1 cellular context compared by ENCODE assay signal in the genomic region with DNA sequence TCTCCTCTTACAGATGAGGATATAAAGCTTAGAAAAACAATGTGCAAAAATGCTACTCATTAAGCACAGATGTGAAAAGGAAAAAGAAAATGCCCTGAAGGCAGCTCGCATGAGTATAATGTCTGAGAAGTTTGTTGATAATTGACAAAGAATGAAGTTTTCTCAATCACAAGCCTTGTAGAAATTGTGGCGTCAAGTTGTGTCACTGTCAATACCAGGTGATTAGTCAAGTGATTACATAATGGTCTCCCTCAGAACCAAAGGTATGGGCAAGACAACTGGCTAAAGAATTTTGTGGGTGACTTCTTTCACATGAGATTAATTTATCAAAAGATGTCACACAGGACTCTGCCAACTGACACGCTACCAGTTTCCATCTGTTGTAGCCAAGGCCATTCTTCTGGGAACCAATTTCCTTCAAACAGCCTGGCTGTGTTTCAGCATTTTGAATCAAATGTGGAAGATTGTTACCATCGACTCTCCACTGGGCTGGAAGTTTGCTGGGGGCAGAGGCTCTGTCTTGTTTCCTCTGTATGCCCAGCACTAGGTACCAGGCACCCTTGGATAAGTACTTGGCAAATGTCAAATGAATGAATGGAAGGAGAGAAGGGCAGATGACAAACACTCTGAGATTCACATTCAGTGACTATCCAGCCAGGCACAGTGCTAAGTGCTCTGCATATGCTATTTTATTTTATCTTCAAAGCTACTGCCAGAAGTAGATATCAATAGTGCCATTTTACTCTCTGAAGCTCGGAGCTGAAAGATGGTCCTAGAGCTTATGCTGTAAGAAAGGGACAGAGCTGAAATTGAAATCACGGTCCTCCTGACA.
TF ChIP-seq lines count a peak whose summit lies in the region.

No MANE protein-coding gene starts in this region.

TF ChIP-seq in HepG2, 621 proteins besides CTCF, POLR2A, EP300 and RAD21 (continued from another document and continues in another):
- TF ChIP-seq, protein P1, sequence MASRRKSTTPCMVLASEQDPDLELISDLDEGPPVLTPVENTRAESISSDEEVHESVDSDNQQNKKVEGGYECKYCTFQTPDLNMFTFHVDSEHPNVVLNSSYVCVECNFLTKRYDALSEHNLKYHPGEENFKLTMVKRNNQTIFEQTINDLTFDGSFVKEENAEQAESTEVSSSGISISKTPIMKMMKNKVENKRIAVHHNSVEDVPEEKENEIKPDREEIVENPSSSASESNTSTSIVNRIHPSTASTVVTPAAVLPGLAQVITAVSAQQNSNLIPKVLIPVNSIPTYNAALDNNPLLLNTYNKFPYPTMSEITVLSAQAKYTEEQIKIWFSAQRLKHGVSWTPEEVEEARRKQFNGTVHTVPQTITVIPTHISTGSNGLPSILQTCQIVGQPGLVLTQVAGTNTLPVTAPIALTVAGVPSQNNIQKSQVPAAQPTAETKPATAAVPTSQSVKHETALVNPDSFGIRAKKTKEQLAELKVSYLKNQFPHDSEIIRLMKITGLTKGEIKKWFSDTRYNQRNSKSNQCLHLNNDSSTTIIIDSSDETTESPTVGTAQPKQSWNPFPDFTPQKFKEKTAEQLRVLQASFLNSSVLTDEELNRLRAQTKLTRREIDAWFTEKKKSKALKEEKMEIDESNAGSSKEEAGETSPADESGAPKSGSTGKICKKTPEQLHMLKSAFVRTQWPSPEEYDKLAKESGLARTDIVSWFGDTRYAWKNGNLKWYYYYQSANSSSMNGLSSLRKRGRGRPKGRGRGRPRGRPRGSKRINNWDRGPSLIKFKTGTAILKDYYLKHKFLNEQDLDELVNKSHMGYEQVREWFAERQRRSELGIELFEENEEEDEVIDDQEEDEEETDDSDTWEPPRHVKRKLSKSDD (CRISPR knock-in tag; IDR thresholded peaks at IDR 0.05; ENCODE audit: low read depth), result no peak
- no peak for TF ChIP-seq ZNF75D (CRISPR knock-in tag; IDR thresholded peaks at IDR 0.05; ENCODE audit: borderline replicate concordance)
- no peak for TF ChIP-seq HNF4A (CRISPR knock-in tag; IDR thresholded peaks at IDR 0.05)
- TF ChIP-seq ELF3 (CRISPR knock-in tag; IDR thresholded peaks at IDR 0.05), result no peak
- no peak for TF ChIP-seq MBD4 (IDR thresholded peaks at IDR 0.05; ENCODE audit: borderline replicate concordance, low read length)
- no peak for TF ChIP-seq KLF16 (CRISPR knock-in tag; IDR thresholded peaks at IDR 0.05)
- TF ChIP-seq ZNF720 (CRISPR knock-in tag; IDR thresholded peaks at IDR 0.05), result no peak
- TF ChIP-seq NFKB2 (CRISPR knock-in tag; IDR thresholded peaks at IDR 0.05; ENCODE audit: borderline replicate concordance), result no peak
- TF ChIP-seq PCBP2 (optimal IDR thresholded peaks at IDR 0.05; ENCODE audit: low read depth, low read length, poor library complexity, severe bottlenecking), result no peak
- no peak for TF ChIP-seq ATF7 (IDR thresholded peaks at IDR 0.05)
- TF ChIP-seq ATF7 (CRISPR knock-in tag; IDR thresholded peaks at IDR 0.05), result no peak
- no peak for TF ChIP-seq SRSF9 (IDR thresholded peaks at IDR 0.05; ENCODE audit: borderline replicate concordance, insufficient read depth, low read depth, low read length, poor library complexity, severe bottlenecking)
- no peak for TF ChIP-seq GATAD2A (CRISPR knock-in tag; IDR thresholded peaks at IDR 0.05)
- TF ChIP-seq NKX3-1 (CRISPR knock-in tag; IDR thresholded peaks at IDR 0.05), result no peak
- TF ChIP-seq ZNF713 (CRISPR knock-in tag; IDR thresholded peaks at IDR 0.05), result no peak
- TF ChIP-seq, protein P2, sequence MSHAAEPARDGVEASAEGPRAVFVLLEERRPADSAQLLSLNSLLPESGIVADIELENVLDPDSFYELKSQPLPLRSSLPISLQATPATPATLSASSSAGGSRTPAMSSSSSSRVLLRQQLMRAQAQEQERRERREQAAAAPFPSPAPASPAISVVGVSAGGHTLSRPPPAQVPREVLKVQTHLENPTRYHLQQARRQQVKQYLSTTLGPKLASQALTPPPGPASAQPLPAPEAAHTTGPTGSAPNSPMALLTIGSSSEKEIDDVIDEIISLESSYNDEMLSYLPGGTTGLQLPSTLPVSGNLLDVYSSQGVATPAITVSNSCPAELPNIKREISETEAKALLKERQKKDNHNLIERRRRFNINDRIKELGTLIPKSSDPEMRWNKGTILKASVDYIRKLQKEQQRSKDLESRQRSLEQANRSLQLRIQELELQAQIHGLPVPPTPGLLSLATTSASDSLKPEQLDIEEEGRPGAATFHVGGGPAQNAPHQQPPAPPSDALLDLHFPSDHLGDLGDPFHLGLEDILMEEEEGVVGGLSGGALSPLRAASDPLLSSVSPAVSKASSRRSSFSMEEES (CRISPR knock-in tag; IDR thresholded peaks at IDR 0.05), result no peak
- TF ChIP-seq, protein P3, sequence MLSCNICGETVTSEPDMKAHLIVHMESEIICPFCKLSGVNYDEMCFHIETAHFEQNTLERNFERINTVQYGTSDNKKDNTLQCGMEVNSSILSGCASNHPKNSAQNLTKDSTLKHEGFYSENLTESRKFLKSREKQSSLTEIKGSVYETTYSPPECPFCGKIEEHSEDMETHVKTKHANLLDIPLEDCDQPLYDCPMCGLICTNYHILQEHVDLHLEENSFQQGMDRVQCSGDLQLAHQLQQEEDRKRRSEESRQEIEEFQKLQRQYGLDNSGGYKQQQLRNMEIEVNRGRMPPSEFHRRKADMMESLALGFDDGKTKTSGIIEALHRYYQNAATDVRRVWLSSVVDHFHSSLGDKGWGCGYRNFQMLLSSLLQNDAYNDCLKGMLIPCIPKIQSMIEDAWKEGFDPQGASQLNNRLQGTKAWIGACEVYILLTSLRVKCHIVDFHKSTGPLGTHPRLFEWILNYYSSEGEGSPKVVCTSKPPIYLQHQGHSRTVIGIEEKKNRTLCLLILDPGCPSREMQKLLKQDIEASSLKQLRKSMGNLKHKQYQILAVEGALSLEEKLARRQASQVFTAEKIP (CRISPR knock-in tag; IDR thresholded peaks at IDR 0.05; ENCODE audit: borderline replicate concordance), result no peak
- peak; percentile 51; the same call in 1 of the 2 replicates for TF ChIP-seq TGIF2 (CRISPR knock-in tag; IDR thresholded peaks at IDR 0.05)
- TF ChIP-seq GATAD1 (CRISPR knock-in tag; IDR thresholded peaks at IDR 0.05), result no peak
- no peak for TF ChIP-seq KAT8 (CRISPR knock-in tag; IDR thresholded peaks at IDR 0.05)
- no peak for TF ChIP-seq REL (CRISPR knock-in tag; conservative IDR thresholded peaks at IDR 0.05)
- no peak for TF ChIP-seq FOXO1 (CRISPR knock-in tag; IDR thresholded peaks at IDR 0.05)
- 0 out of 2 replicates have a peak, but pooled peaks have one; percentile 19 for TF ChIP-seq ZNF605 (CRISPR knock-in tag; IDR thresholded peaks at IDR 0.05)
- no peak for TF ChIP-seq RARG (CRISPR knock-in tag; IDR thresholded peaks at IDR 0.05; ENCODE audit: low read depth)
- TF ChIP-seq, protein P4, sequence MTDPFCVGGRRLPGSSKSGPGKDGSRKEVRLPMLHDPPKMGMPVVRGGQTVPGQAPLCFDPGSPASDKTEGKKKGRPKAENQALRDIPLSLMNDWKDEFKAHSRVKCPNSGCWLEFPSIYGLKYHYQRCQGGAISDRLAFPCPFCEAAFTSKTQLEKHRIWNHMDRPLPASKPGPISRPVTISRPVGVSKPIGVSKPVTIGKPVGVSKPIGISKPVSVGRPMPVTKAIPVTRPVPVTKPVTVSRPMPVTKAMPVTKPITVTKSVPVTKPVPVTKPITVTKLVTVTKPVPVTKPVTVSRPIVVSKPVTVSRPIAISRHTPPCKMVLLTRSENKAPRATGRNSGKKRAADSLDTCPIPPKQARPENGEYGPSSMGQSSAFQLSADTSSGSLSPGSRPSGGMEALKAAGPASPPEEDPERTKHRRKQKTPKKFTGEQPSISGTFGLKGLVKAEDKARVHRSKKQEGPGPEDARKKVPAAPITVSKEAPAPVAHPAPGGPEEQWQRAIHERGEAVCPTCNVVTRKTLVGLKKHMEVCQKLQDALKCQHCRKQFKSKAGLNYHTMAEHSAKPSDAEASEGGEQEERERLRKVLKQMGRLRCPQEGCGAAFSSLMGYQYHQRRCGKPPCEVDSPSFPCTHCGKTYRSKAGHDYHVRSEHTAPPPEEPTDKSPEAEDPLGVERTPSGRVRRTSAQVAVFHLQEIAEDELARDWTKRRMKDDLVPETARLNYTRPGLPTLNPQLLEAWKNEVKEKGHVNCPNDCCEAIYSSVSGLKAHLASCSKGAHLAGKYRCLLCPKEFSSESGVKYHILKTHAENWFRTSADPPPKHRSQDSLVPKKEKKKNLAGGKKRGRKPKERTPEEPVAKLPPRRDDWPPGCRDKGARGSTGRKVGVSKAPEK (CRISPR knock-in tag; IDR thresholded peaks at IDR 0.05; ENCODE audit: borderline replicate concordance), result no peak
- 0 out of 2 replicates have a peak, but pooled peaks have one; percentile 10 for TF ChIP-seq ZNF292 (CRISPR knock-in tag; IDR thresholded peaks at IDR 0.05; ENCODE audit: borderline replicate concordance, low read depth)
- TF ChIP-seq NFRKB (IDR thresholded peaks at IDR 0.05), result no peak
- no peak for TF ChIP-seq CHD2 (IDR thresholded peaks at IDR 0.05; ENCODE audit: low read depth, low read length)
- 0 out of 2 replicates have a peak, but pooled peaks have one; percentile 17 for TF ChIP-seq ZNF644 (CRISPR knock-in tag; IDR thresholded peaks at IDR 0.05; ENCODE audit: low read depth)
- TF ChIP-seq, protein P5, sequence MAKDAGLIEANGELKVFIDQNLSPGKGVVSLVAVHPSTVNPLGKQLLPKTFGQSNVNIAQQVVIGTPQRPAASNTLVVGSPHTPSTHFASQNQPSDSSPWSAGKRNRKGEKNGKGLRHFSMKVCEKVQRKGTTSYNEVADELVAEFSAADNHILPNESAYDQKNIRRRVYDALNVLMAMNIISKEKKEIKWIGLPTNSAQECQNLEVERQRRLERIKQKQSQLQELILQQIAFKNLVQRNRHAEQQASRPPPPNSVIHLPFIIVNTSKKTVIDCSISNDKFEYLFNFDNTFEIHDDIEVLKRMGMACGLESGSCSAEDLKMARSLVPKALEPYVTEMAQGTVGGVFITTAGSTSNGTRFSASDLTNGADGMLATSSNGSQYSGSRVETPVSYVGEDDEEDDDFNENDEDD (CRISPR knock-in tag; IDR thresholded peaks at IDR 0.05; ENCODE audit: borderline replicate concordance), result no peak
- no peak for TF ChIP-seq ZNF879 (CRISPR knock-in tag; IDR thresholded peaks at IDR 0.05)
- no peak for TF ChIP-seq ZNF772 (CRISPR knock-in tag; IDR thresholded peaks at IDR 0.05)
- no peak for TF ChIP-seq KLF12 (CRISPR knock-in tag; IDR thresholded peaks at IDR 0.05; ENCODE audit: borderline replicate concordance)
- TF ChIP-seq ATF1 (CRISPR knock-in tag; IDR thresholded peaks at IDR 0.05), result no peak
- no peak for TF ChIP-seq ZNF761 (CRISPR knock-in tag; conservative IDR thresholded peaks at IDR 0.05)
- TF ChIP-seq MXD4 (CRISPR knock-in tag; IDR thresholded peaks at IDR 0.05), result 0 out of 2 replicates have a peak, but pooled peaks have one; percentile 2
- TF ChIP-seq ZNF224 (CRISPR knock-in tag; IDR thresholded peaks at IDR 0.05), result no peak
- TF ChIP-seq ZNF652 (CRISPR knock-in tag; IDR thresholded peaks at IDR 0.05; ENCODE audit: borderline replicate concordance, low read depth), result no peak
- TF ChIP-seq, protein P6, sequence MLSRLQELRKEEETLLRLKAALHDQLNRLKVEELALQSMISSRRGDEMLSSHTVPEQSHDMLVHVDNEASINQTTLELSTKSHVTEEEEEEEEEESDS (CRISPR knock-in tag; IDR thresholded peaks at IDR 0.05; ENCODE audit: borderline replicate concordance), result no peak
- TF ChIP-seq, protein P7, sequence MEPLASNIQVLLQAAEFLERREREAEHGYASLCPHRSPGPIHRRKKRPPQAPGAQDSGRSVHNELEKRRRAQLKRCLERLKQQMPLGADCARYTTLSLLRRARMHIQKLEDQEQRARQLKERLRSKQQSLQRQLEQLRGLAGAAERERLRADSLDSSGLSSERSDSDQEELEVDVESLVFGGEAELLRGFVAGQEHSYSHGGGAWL (CRISPR knock-in tag; IDR thresholded peaks at IDR 0.05), result no peak
- TF ChIP-seq ZNF329 (CRISPR knock-in tag; IDR thresholded peaks at IDR 0.05; ENCODE audit: low read depth), result no peak
- TF ChIP-seq, protein P8, sequence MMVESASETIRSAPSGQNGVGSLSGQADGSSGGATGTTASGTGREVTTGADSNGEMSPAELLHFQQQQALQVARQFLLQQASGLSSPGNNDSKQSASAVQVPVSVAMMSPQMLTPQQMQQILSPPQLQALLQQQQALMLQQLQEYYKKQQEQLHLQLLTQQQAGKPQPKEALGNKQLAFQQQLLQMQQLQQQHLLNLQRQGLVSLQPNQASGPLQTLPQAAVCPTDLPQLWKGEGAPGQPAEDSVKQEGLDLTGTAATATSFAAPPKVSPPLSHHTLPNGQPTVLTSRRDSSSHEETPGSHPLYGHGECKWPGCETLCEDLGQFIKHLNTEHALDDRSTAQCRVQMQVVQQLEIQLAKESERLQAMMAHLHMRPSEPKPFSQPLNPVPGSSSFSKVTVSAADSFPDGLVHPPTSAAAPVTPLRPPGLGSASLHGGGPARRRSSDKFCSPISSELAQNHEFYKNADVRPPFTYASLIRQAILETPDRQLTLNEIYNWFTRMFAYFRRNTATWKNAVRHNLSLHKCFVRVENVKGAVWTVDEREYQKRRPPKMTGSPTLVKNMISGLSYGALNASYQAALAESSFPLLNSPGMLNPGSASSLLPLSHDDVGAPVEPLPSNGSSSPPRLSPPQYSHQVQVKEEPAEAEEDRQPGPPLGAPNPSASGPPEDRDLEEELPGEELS (CRISPR knock-in tag; IDR thresholded peaks at IDR 0.05), result no peak
- no peak for TF ChIP-seq ZFP82 (CRISPR knock-in tag; IDR thresholded peaks at IDR 0.05; ENCODE audit: borderline replicate concordance)
- no peak for TF ChIP-seq ZNF431 (CRISPR knock-in tag; IDR thresholded peaks at IDR 0.05; ENCODE audit: borderline replicate concordance, low read depth)
- TF ChIP-seq, protein P9, sequence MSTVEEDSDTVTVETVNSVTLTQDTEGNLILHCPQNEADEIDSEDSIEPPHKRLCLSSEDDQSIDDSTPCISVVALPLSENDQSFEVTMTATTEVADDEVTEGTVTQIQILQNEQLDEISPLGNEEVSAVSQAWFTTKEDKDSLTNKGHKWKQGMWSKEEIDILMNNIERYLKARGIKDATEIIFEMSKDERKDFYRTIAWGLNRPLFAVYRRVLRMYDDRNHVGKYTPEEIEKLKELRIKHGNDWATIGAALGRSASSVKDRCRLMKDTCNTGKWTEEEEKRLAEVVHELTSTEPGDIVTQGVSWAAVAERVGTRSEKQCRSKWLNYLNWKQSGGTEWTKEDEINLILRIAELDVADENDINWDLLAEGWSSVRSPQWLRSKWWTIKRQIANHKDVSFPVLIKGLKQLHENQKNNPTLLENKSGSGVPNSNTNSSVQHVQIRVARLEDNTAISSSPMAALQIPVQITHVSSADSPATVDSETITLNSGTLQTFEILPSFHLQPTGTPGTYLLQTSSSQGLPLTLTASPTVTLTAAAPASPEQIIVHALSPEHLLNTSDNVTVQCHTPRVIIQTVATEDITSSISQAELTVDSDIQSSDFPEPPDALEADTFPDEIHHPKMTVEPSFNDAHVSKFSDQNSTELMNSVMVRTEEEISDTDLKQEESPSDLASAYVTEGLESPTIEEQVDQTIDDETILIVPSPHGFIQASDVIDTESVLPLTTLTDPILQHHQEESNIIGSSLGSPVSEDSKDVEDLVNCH (CRISPR knock-in tag; IDR thresholded peaks at IDR 0.05), result no peak
- TF ChIP-seq ZBTB21 (CRISPR knock-in tag; IDR thresholded peaks at IDR 0.05), result no peak
- no peak for TF ChIP-seq KDM6A (CRISPR knock-in tag; IDR thresholded peaks at IDR 0.05; ENCODE audit: low read depth)
- no peak for TF ChIP-seq ZNF251 (CRISPR knock-in tag; IDR thresholded peaks at IDR 0.05)
- no peak for TF ChIP-seq SSRP1 (CRISPR knock-in tag; IDR thresholded peaks at IDR 0.05)
- no peak for TF ChIP-seq ZNF3 (CRISPR knock-in tag; IDR thresholded peaks at IDR 0.05)
- no peak for TF ChIP-seq ZSCAN31 (CRISPR knock-in tag; IDR thresholded peaks at IDR 0.05; ENCODE audit: low read depth)
- no peak for TF ChIP-seq NCOR1 (IDR thresholded peaks at IDR 0.05; ENCODE audit: borderline replicate concordance, low read length)
- TF ChIP-seq ZFP36L1 (CRISPR knock-in tag; IDR thresholded peaks at IDR 0.05), result no peak
